Comparison of ENCODE assay signal across 11 cellular contexts in the genomic region with DNA sequence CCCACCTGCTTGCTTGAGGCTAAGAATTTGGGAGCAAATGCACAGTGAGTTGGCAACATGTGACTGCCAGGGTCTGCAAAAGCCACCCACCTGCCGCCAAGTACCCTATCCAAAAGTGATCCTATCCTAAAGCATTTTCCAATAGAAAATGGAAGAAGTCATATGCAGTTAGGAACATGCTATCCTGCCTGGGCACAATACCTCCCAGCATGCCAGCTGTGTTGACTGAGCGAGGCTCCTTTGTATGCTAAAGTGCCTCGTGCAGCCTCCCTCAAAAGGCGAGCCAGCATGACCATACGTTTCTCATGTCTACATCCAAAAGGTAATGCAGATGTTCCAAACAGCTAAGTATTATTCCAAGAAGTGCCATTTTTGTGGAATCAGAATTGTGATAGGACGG. TPM values are rescaled to one million over a fixed set of nuclear protein-coding genes. Genes with fewer than 3 reads are reported as not detected.
DNase-seq lines count a peak whose midpoint lies in the region; ATAC-seq and TF ChIP-seq lines count a peak whose summit lies in the region.
"Had no signal": no experiment of that assay in that cellular context is flagged by ENCODE, and none has a peak within 500 bp of the region (broad histone marks: within the 10 kb centered on the region; RNA-seq: fewer than 3 reads in every experiment).

No MANE protein-coding gene starts in this region.

- H3K36me3 ChIP-seq in osteoblast (ENCODE audit: insufficient read depth, low read length) = peaks cover 3% of the 10 kb centered on the region
- H3K36me3 ChIP-seq: HAP-1 had no signal

- peaks cover 3% of the 10 kb centered on the region for H3K79me2 ChIP-seq in osteoblast (ENCODE audit: insufficient read depth, low read length)

- H3K27me3 Mint-ChIP-seq in activated naive CD8-positive, alpha-beta T cell treated with anti-CD3 and anti-CD28 coated beads, Interleukin-2, amount 50 U/mL, for 24 hours = no peaks in the 10 kb centered on the region

- no peak overlapping the region for H3K4me2 ChIP-seq in osteoblast (ENCODE audit: insufficient read depth, low read length)

- no peaks in the 10 kb centered on the region for H3K9me3 ChIP-seq in osteoblast (ENCODE audit: low read depth, low read length)
- H3K9me3 ChIP-seq: HAP-1 had no signal

- H3K4me3 Mint-ChIP-seq in activated naive CD8-positive, alpha-beta T cell treated with anti-CD3 and anti-CD28 coated beads, Interleukin-2, amount 50 U/mL, for 24 hours = no peak overlapping the region
- H3K4me3 Mint-ChIP-seq: activated T-cell treated with anti-CD3 and anti-CD28 coated beads, Interleukin-2, amount 50 U/mL, for 72 hours had no signal

- DNase-seq in COR-L47 (lab: John Stamatoyannopoulos, UW) (peak; percentile 38), NCI-H146 treated with DMSO at 0.1 percent for 48 hours (lab: John Stamatoyannopoulos, UW; ENCODE audit: unreplicated experiment) (peak; percentile 75), caudate nucleus (lab: John Stamatoyannopoulos, UW) (no peak), osteoblast (ENCODE audit: insufficient read length, low spot score, missing footprints) (no peak), dermis blood vessel endothelial cell (no peak)
- DNase-seq in activated naive CD8-positive, alpha-beta T cell treated with anti-CD3 and anti-CD28 coated beads, Interleukin-2, amount 50 U/mL, for 24 hours = no peak
- no peak for DNase-seq in activated CD4-positive, alpha-beta T cell treated with anti-CD3 and anti-CD28 coated beads, Interleukin-2, amount 50 U/mL, for 4 hours
- DNase-seq: activated T-cell treated with anti-CD3 and anti-CD28 coated beads, Interleukin-2, amount 50 U/mL, for 72 hours; stimulated activated CD4-positive, alpha-beta T cell treated with anti-CD3 and anti-CD28 coated beads, Interleukin-12 subunit alpha, Interleukin-12 subunit beta, amount 100 ng/mL, for 4 hours had no signal

- H3K9me3 Mint-ChIP-seq in activated naive CD8-positive, alpha-beta T cell treated with anti-CD3 and anti-CD28 coated beads, Interleukin-2, amount 50 U/mL, for 24 hours = no peaks in the 10 kb centered on the region
- H3K9me3 Mint-ChIP-seq: activated T-cell treated with anti-CD3 and anti-CD28 coated beads, Interleukin-2, amount 50 U/mL, for 72 hours had no signal

- peaks cover 4% of the 10 kb centered on the region for H3K36me3 Mint-ChIP-seq in activated naive CD8-positive, alpha-beta T cell treated with anti-CD3 and anti-CD28 coated beads, Interleukin-2, amount 50 U/mL, for 24 hours (ENCODE audit: low read depth)

- no peak for ATAC-seq in GM21526 (IDR thresholded peaks at IDR 0.05; ENCODE audit: low FRiP score, unreplicated experiment)
- no peak for ATAC-seq in activated naive CD8-positive, alpha-beta T cell treated with anti-CD3 and anti-CD28 coated beads, Interleukin-2, amount 50 U/mL, for 24 hours
- ATAC-seq: activated T-cell treated with anti-CD3 and anti-CD28 coated beads, Interleukin-2, amount 50 U/mL, for 72 hours had no signal

- no peak overlapping the region for H3K4me3 ChIP-seq in osteoblast (ENCODE audit: insufficient read depth, low read length)
- H3K4me3 ChIP-seq: HAP-1 had no signal

- peaks cover 27% of the 10 kb centered on the region for H3K4me1 ChIP-seq in osteoblast (ENCODE audit: insufficient read depth, low read length)

- no peak overlapping the region for H2AFZ ChIP-seq in osteoblast (ENCODE audit: low read length)

- H3K27ac Mint-ChIP-seq in activated naive CD8-positive, alpha-beta T cell treated with anti-CD3 and anti-CD28 coated beads, Interleukin-2, amount 50 U/mL, for 24 hours = no peak overlapping the region
- H3K27ac Mint-ChIP-seq: activated T-cell treated with anti-CD3 and anti-CD28 coated beads, Interleukin-2, amount 50 U/mL, for 72 hours had no signal

- H3K4me1 Mint-ChIP-seq in activated naive CD8-positive, alpha-beta T cell treated with anti-CD3 and anti-CD28 coated beads, Interleukin-2, amount 50 U/mL, for 24 hours = peaks cover 8% of the 10 kb centered on the region

- no peaks in the 10 kb centered on the region for H3K27me3 ChIP-seq in osteoblast (ENCODE audit: insufficient read depth, low read length)

- no peak for TF ChIP-seq CTCF in osteoblast (IDR thresholded peaks at IDR 0.05; ENCODE audit: extremely low read depth, low read depth, low read length)

- H4K20me1 ChIP-seq in osteoblast (ENCODE audit: insufficient read depth, low read length) = no peaks in the 10 kb centered on the region

- H3K27ac ChIP-seq in caudate nucleus (ENCODE audit: low read depth, low read length) (peak overlapping the region; percentile 81), osteoblast (ENCODE audit: low read depth, low read length) (peak overlapping the region; percentile 67)

RNA-seq across cellular contexts. Expression of a gene that starts 52.7 kb away (rescaled TPM):
- 23.6 and 23.9 TPM in 2 replicates for total RNA-seq in osteoblast
- 16.5 and 17.3 TPM in 2 replicates for total RNA-seq in dermis blood vessel endothelial cell

Comparison
In these comparisons a context has a peak if more than half of its experiments do, and no peak if none do; other contexts are left out.
1. DNase-seq: peak in COR-L47 (single experiment) and NCI-H146 treated with DMSO at 0.1 percent for 48 hours (single experiment); none in caudate nucleus (0 of 61), osteoblast (single experiment), dermis blood vessel endothelial cell (single experiment), activated naive CD8-positive, alpha-beta T cell treated with anti-CD3 and anti-CD28 coated beads, Interleukin-2, amount 50 U/mL, for 24 hours (single experiment) and activated CD4-positive, alpha-beta T cell treated with anti-CD3 and anti-CD28 coated beads, Interleukin-2, amount 50 U/mL, for 4 hours (0 of 2).